Comparison of ENCODE assay signal across 1 cellular context in genomic region chr14:22919601-22919921, GRCh38.
TF ChIP-seq lines count a peak whose summit lies in the region.

No MANE protein-coding gene starts in this region.

TF ChIP-seq in GM23338, 12 proteins besides CTCF, POLR2A, EP300 and RAD21 (continued from another document):
- TF ChIP-seq REST (IDR thresholded peaks at IDR 0.05; ENCODE audit: unreplicated experiment), result no peak
- TF ChIP-seq ZNF462 (CRISPR knock-in tag; IDR thresholded peaks at IDR 0.05), result no peak
- no peak for TF ChIP-seq POLR2AphosphoS5 (IDR thresholded peaks at IDR 0.05; ENCODE audit: low read depth)
- no peak for TF ChIP-seq ZNF114 (CRISPR knock-in tag; IDR thresholded peaks at IDR 0.05)
- no peak for TF ChIP-seq ZNF331 (CRISPR knock-in tag; IDR thresholded peaks at IDR 0.05; ENCODE audit: low read depth)
- no peak for TF ChIP-seq NANOG (IDR thresholded peaks at IDR 0.05; ENCODE audit: borderline replicate concordance)
- no peak for TF ChIP-seq STAT1 (IDR thresholded peaks at IDR 0.05; ENCODE audit: unreplicated experiment)
- no peak for TF ChIP-seq ETS1 (IDR thresholded peaks at IDR 0.05)
